ENCODE assay signal across 8 cellular contexts in genomic region chr3:105868745-105869530, GRCh38. TPM values are rescaled to one million over a fixed set of nuclear protein-coding genes. Genes with fewer than 3 reads are reported as not detected.
A peak's percentile ranks its signal among the peaks of the same experiment; 100 is the strongest.
DNase-seq lines count a peak whose midpoint lies in the region; ATAC-seq, FAIRE-seq and TF ChIP-seq lines count a peak whose summit lies in the region.

CBLB (minus strand) TSS chr3:105869012; CDS start chr3:105867577, 1,435 bp downstream.

- H3K36me3 Mint-ChIP-seq in activated CD4-positive, alpha-beta T cell treated with anti-CD3 and anti-CD28 coated beads for 36 hours (ENCODE audit: low read depth), result peaks cover 41% of the 10 kb centered on the region

- no peak for TF ChIP-seq CTCF in choroid plexus epithelial cell (conservative IDR thresholded peaks at IDR 0.05; ENCODE audit: low read depth, low read length)
- no peak for TF ChIP-seq CTCF in kidney (IDR thresholded peaks at IDR 0.05; ENCODE audit: borderline replicate concordance, extremely low read depth, insufficient read depth)

- peak within 1 kb of the TSS; percentile 100 for H3K4me3 Mint-ChIP-seq in activated CD4-positive, alpha-beta T cell treated with anti-CD3 and anti-CD28 coated beads for 36 hours

- peak within 1 kb of the TSS; percentile 81 to 88 for H3K9ac ChIP-seq in kidney (ENCODE audit: low read length in 2 of 2)

- H3K27ac ChIP-seq in kidney (ENCODE audit: low read depth in 2 of 2, low read length in 2 of 2), result peak within 1 kb of the TSS; percentile 95 to 96

- H3K36me3 ChIP-seq in kidney (ENCODE audit: control insufficient read depth in 1 of 2, insufficient read depth in 2 of 2, low read length in 2 of 2), result no peaks in the 10 kb centered on the region

- intact Hi-C loops in activated CD4-positive, alpha-beta T cell treated with anti-CD3 and anti-CD28 coated beads for 36 hours (cut with DNase I, micrococcal nuclease), result loop anchor here (1.0 to 5.0 kb wide), 17 partner anchors 97 to 738 kb away; partner anchors contain the start of gene ALCAM (in 1 of the 2)
- intact Hi-C loops in kidney (cut with DNase I), result no loop called here

- H3K4me3 ChIP-seq in choroid plexus epithelial cell (ENCODE audit: low read depth, low read length) (peak within 1 kb of the TSS; percentile 85), kidney (ENCODE audit: low read length in 2 of 2) (peak within 1 kb of the TSS; percentile 86 to 94)

- FAIRE-seq in kidney (lab: Jason Lieb, UNC), result peak; percentile 87

- H3K4me1 ChIP-seq in kidney (ENCODE audit: control insufficient read depth in 1 of 2, insufficient read depth in 1 of 2, low read depth in 1 of 2, low read length in 2 of 2), result peaks cover 0 to 8% of the 10 kb centered on the region in 2 donors

- POLR2A ChIA-PET in activated CD4-positive, alpha-beta T cell treated with anti-CD3 and anti-CD28 coated beads for 36 hours (lab: Charles Lee), result interaction anchor here (0.5 to 2.8 kb wide), 13 partner anchors 32 to 738 kb away, joined by 3 to 9 read pairs (median 4); partner anchors contain the start of gene ALCAM

- peak within 1 kb of the TSS; percentile 100 for H3K27ac Mint-ChIP-seq in activated CD4-positive, alpha-beta T cell treated with anti-CD3 and anti-CD28 coated beads for 36 hours

- no peaks in the 10 kb centered on the region for H3K9me3 Mint-ChIP-seq in activated CD4-positive, alpha-beta T cell treated with anti-CD3 and anti-CD28 coated beads for 36 hours (ENCODE audit: low read depth)

- peaks cover 36% of the 10 kb centered on the region for H3K4me1 Mint-ChIP-seq in activated CD4-positive, alpha-beta T cell treated with anti-CD3 and anti-CD28 coated beads for 36 hours

- H3K9me3 ChIP-seq in kidney (ENCODE audit: control insufficient read depth in 1 of 2, low read length in 2 of 2), result no peaks in the 10 kb centered on the region

- no peaks in the 10 kb centered on the region for H3K27me3 Mint-ChIP-seq in activated CD4-positive, alpha-beta T cell treated with anti-CD3 and anti-CD28 coated beads for 36 hours

- CTCF ChIA-PET in activated CD4-positive, alpha-beta T cell treated with anti-CD3 and anti-CD28 coated beads for 36 hours (lab: Charles Lee), result interaction anchor here (0.8 to 1.8 kb wide), 7 partner anchors 14 to 185 kb away, joined by 3 to 8 read pairs (median 3); no protein-coding TSS in a partner anchor

- ATAC-seq in HG03442 (IDR thresholded peaks at IDR 0.05; ENCODE audit: unreplicated experiment), result peak; percentile 80
- peak; percentile 86 for ATAC-seq in activated CD4-positive, alpha-beta T cell treated with anti-CD3 and anti-CD28 coated beads for 36 hours

- DNase-seq in AML-193 (lab: John Stamatoyannopoulos, UW) (peak; percentile 98), GM19238 (ENCODE audit: insufficient read length, low spot score) (peak; percentile 78), NCI-H524 (lab: John Stamatoyannopoulos, UW) (peak; percentile 95 to 97), choroid plexus epithelial cell (ENCODE audit: low read depth) (peak; percentile 98), kidney (peak; percentile 98)
- peak; percentile 91 for DNase-seq in activated CD4-positive, alpha-beta T cell treated with anti-CD3 and anti-CD28 coated beads for 36 hours
- peak; percentile 88 for DNase-seq in stimulated activated CD4-positive, alpha-beta T cell treated with anti-CD3 and anti-CD28 coated beads, Interleukin-15, amount 100 ng/mL, for 24 hours

RNA-seq across cellular contexts. Expression of gene CBLB, which starts in this region (rescaled TPM):
- 100 to 1,000 TPM; 112 to 163 TPM for total RNA-seq in activated CD4-positive, alpha-beta T cell treated with anti-CD3 and anti-CD28 coated beads for 36 hours
- total RNA-seq in kidney, result 48.4 TPM
- 7.7 TPM for polyA plus RNA-seq in kidney (ENCODE audit: insufficient read depth, low read depth, low replicate concordance)

Comparison
In these comparisons a context has a peak if more than half of its experiments do, and no peak if none do; other contexts are left out.
1. Peak in every context shown above with its lines: DNase-seq, ATAC-seq, H3K4me3 ChIP-seq and H3K27ac ChIP-seq.